In the genomic region with DNA sequence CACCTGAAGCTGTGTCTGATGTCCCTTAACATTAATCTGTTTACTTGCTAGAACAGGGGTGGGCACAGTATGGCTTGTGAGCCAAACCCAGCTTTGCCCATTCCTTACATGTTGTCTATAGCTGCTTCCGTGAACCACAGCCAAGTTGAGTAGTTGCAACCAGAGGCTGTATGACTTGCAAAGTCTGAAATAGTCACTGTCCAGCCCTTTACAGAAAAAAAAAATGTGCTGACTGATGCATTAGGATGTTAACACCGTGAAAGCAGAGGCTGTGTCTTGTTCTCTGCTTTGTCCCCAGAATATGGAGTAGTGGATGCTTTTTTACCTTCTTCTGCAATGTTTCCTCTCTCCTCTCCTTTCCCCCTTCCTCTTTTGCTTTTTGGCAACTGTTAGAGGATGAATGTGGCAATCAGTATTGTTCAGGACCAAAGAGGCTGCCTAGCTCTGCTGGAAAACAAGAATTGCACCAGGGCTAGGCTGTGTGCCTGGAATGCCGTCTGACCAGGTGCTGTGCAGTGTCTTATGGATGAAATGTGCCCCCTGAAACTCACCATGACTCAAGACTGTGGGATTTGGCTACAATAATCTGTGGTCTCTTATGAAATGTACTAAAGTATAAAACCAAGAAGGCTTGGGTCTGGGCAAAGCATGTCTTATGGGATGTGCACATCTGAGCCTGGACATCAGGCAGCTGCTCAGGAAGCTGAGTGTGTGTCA, we compare ENCODE assay signal across 15 cellular contexts.
DNase-seq lines count a peak whose midpoint lies in the region; ATAC-seq and TF ChIP-seq lines count a peak whose summit lies in the region.
"Had no signal": no experiment of that assay in that cellular context is flagged by ENCODE, and none has a peak within 500 bp of the region (broad histone marks: within the 10 kb centered on the region; RNA-seq: fewer than 3 reads in every experiment).

No MANE protein-coding gene starts in this region.

- peak overlapping the region; percentile 15 for H3K4me3 ChIP-seq in neutrophil (ENCODE audit: low read depth in 1 of 2, low read length in 1 of 2)
- no peak overlapping the region for H3K4me3 ChIP-seq in H7 (ENCODE audit: insufficient read depth, low read depth, low read length)
- H3K4me3 ChIP-seq: neural progenitor cell had no signal

- no peaks in the 10 kb centered on the region for H3K9me3 ChIP-seq in neutrophil

- H3K4me1 ChIP-seq in neutrophil (ENCODE audit: control insufficient read depth in 1 of 2, insufficient read depth in 1 of 2, low read depth in 1 of 2, low read length in 1 of 2): peaks cover 53 to 61% of the 10 kb centered on the region in 2 experiments
- H3K4me1 ChIP-seq: neural progenitor cell had no signal

- H3K36me3 ChIP-seq in neutrophil: no peaks in the 10 kb centered on the region
- H3K36me3 ChIP-seq in H7 (replicated peaks; ENCODE audit: control insufficient read depth, insufficient read depth, low read length): no peaks in the 10 kb centered on the region
- H3K36me3 ChIP-seq: neural progenitor cell had no signal

- TF ChIP-seq CTCF in neutrophil (IDR thresholded peaks at IDR 0.05): no peak

- DNase-seq in AML-193 (lab: John Stamatoyannopoulos, UW): peak; percentile 80 to 81
- peak; percentile 33 for DNase-seq in MV-4-11 (lab: John Stamatoyannopoulos, UW)
- DNase-seq in epithelial cell of prostate (ENCODE audit: low read depth, low spot score): peak; percentile 84
- DNase-seq in H7: no peak
- no peak for DNase-seq in activated CD8-positive, alpha-beta memory T cell treated with anti-CD3 and anti-CD28 coated beads, Interleukin-2, amount 50 U/mL, for 4 hours
- DNase-seq in NCI-H1930 (lab: John Stamatoyannopoulos, UW): no peak
- DNase-seq: activated CD4-positive, alpha-beta memory T cell treated with anti-CD3 and anti-CD28 coated beads for 36 hours; activated naive CD8-positive, alpha-beta T cell treated with anti-CD3 and anti-CD28 coated beads for 36 hours; effector memory CD8-positive, alpha-beta T cell; NCI-H446 treated with DMSO at 0.1 percent for 48 hours; SW 1271 had no signal

- H3K27me3 ChIP-seq in neutrophil: no peaks in the 10 kb centered on the region
- no peaks in the 10 kb centered on the region for H3K27me3 ChIP-seq in H7 (ENCODE audit: control insufficient read depth, insufficient read depth, low read length)
- H3K27me3 ChIP-seq: neural progenitor cell had no signal

- peak overlapping the region; percentile 86 for H3K27ac ChIP-seq in epithelial cell of prostate
- peak overlapping the region; percentile 79 for H3K27ac ChIP-seq in neutrophil
- H3K27ac ChIP-seq: C4-2B, neural progenitor cell had no signal

- no peak for ATAC-seq in GM18868 (IDR thresholded peaks at IDR 0.05; ENCODE audit: unreplicated experiment)
- ATAC-seq: effector memory CD8-positive, alpha-beta T cell had no signal

Comparison
In these comparisons a context has a peak if more than half of its experiments do, and no peak if none do; other contexts are left out.
1. DNase-seq: peak in AML-193 (2 of 2), MV-4-11 (single experiment) and epithelial cell of prostate (single experiment); none in H7 (single experiment), activated CD8-positive, alpha-beta memory T cell treated with anti-CD3 and anti-CD28 coated beads, Interleukin-2, amount 50 U/mL, for 4 hours (single experiment) and NCI-H1930 (0 of 2).